In the genomic region with DNA sequence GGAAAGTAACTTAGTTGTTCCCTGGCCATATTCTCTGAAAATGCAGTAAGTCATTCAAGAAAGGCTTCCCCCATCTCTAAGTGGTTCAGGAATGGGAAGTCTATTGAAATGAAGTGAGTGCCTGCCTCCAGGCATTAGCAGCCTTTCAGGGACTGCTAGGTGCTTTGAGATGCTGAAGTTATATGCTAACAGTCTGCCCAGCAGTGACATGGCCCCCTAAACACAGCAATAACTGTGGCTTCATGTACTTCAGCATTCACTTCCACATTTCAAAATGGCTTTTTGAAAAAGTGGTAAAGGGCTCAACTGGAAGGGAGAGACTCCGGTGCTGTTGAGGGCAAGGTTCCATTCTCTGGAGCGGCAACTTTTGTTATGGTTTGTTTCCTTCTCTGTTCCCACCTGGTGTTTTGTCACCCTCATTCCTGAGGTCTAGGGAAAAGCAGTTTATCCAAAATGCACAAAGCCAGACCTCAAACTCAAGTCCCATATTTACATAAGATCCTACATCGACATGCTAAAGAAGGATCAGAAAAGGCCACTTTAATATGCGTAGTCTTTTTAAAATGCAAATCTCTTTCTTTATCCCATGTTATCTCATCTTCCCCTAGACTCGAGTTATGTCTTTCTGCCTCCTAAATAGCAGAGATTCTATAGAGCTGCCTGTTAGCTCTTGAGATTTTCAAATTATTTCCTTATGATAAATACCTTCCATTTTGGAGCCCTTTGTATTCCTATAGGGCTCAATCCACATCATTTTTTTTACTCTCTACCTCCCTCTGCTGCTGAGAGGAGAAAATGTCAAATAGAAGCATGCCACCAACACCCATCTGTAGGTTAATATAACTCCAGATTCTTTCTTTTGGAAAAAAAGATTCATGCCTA, we compare ENCODE assay signal across 8 cellular contexts. TPM values are rescaled to one million over a fixed set of nuclear protein-coding genes. Genes with fewer than 3 reads are reported as not detected.
DNase-seq lines count a peak whose midpoint lies in the region; ATAC-seq and TF ChIP-seq lines count a peak whose summit lies in the region.

No MANE protein-coding gene starts in this region.

- peaks cover 0 to 21% (median 0%) of the 10 kb centered on the region in 6 donors for H3K4me1 ChIP-seq in spleen

- no peaks in the 10 kb centered on the region for H3K9me3 Mint-ChIP-seq in activated T-helper 17 cell treated with anti-CD3 and anti-CD28 coated beads, Interleukin-2, amount 50 U/mL, for 72 hours

- intact Hi-C loops in left cardiac atrium (cut with DNase I) = loop anchor here in 1 of 2 donors (5.0 kb wide), 1 partner anchor 116 kb away; no protein-coding TSS in a partner anchor
- intact Hi-C loops in spleen (cut with DNase I; ENCODE audit: low total_unique reads) = loop anchor here (10.0 kb wide), 1 partner anchor 74 kb away; the partner anchor contains the start of gene LRRC8B

- no peaks in the 10 kb centered on the region for H3K9me3 ChIP-seq in spleen

- H3K36me3 ChIP-seq in H7 (replicated peaks; ENCODE audit: control insufficient read depth, insufficient read depth, low read length) (no peaks in the 10 kb centered on the region), spleen (no peaks in the 10 kb centered on the region)

- H3K4me1 Mint-ChIP-seq in activated T-helper 17 cell treated with anti-CD3 and anti-CD28 coated beads, Interleukin-2, amount 50 U/mL, for 72 hours = peaks cover 58% of the 10 kb centered on the region

- no peaks in the 10 kb centered on the region for H3K27me3 Mint-ChIP-seq in activated T-helper 17 cell treated with anti-CD3 and anti-CD28 coated beads, Interleukin-2, amount 50 U/mL, for 72 hours

- TF ChIP-seq POLR2A in spleen (IDR thresholded peaks at IDR 0.05) = no peak

- WGBS in spleen, 5 donors = 76 to 80% (median 77%) methylated on average over 5 of the region's 5 CpGs

- DNase-seq in COR-L47 (lab: John Stamatoyannopoulos, UW) = peak; percentile 14
- peak; percentile 29 for DNase-seq in H7
- DNase-seq in NCI-H2171 (lab: John Stamatoyannopoulos, UW) = peak; percentile 12
- no peak for DNase-seq in left cardiac atrium
- DNase-seq in spleen = no peak
- no peak for DNase-seq in stimulated activated CD4-positive, alpha-beta T cell treated with anti-CD3 and anti-CD28 coated beads, Interleukin-4, amount 100 ng/mL, for 4 hours

- peak overlapping the region; percentile 98 for H3K27ac Mint-ChIP-seq in activated T-helper 17 cell treated with anti-CD3 and anti-CD28 coated beads, Interleukin-2, amount 50 U/mL, for 72 hours

- peaks cover 60% of the 10 kb centered on the region for H3K36me3 Mint-ChIP-seq in activated T-helper 17 cell treated with anti-CD3 and anti-CD28 coated beads, Interleukin-2, amount 50 U/mL, for 72 hours (ENCODE audit: low read depth)

- no peak overlapping the region for H3K27ac ChIP-seq in spleen

- ATAC-seq in activated T-helper 17 cell treated with anti-CD3 and anti-CD28 coated beads, Interleukin-2, amount 50 U/mL, for 72 hours (replicated peaks) = no peak
- ATAC-seq in left cardiac atrium (peak; percentile 38 to 61), HG02870 (IDR thresholded peaks at IDR 0.05; ENCODE audit: unreplicated experiment) (no peak)

- no peak overlapping the region for H3K4me3 ChIP-seq in H7 (ENCODE audit: insufficient read depth, low read depth, low read length)
- no peak overlapping the region for H3K4me3 ChIP-seq in spleen

- peak overlapping the region; percentile 17 for H3K4me3 Mint-ChIP-seq in activated T-helper 17 cell treated with anti-CD3 and anti-CD28 coated beads, Interleukin-2, amount 50 U/mL, for 72 hours

- H3K27me3 ChIP-seq in H7 (ENCODE audit: control insufficient read depth, insufficient read depth, low read length) (no peaks in the 10 kb centered on the region), spleen (replicated peaks in 1 of 7) (no peaks in the 10 kb centered on the region)

- TF ChIP-seq CTCF in spleen (IDR thresholded peaks at IDR 0.05 in 8 of 11, conservative IDR thresholded peaks at IDR 0.05 in 3 of 11) = peak; percentile 36 to 79 (median 71)

RNA-seq across cellular contexts. Expression of gene LRRC8C, which starts 34.2 kb away (rescaled TPM):
- 1.2 and 1.3 TPM in 2 replicates for total RNA-seq in H7 (2014; rRNA removed; shearing (Covaris generic))
- total RNA-seq in activated T-helper 17 cell treated with anti-CD3 and anti-CD28 coated beads, Interleukin-2, amount 50 U/mL, for 72 hours = 10 to 100 TPM; 27.7 to 50.4 TPM
- total RNA-seq in left cardiac atrium (10 to 100 TPM in 1 of 2 donors, 1 to 10 TPM in 1; 8.4 to 14.4 TPM), spleen (10 to 100 TPM; 16.0 to 33.0 (median 27.8) TPM)
- polyA plus RNA-seq in spleen = 1 to 10 TPM; 3.7 to 3.9 (median 3.7) TPM

Comparison
In these comparisons a context has a peak if more than half of its experiments do, and no peak if none do; other contexts are left out.
1. DNase-seq: peak in COR-L47 (single experiment), H7 (single experiment) and NCI-H2171 (single experiment); none in left cardiac atrium (single experiment), spleen (single experiment) and stimulated activated CD4-positive, alpha-beta T cell treated with anti-CD3 and anti-CD28 coated beads, Interleukin-4, amount 100 ng/mL, for 4 hours (0 of 2).
2. ATAC-seq: peak in left cardiac atrium (2 of 2); none in activated T-helper 17 cell treated with anti-CD3 and anti-CD28 coated beads, Interleukin-2, amount 50 U/mL, for 72 hours (single experiment) and HG02870 (single experiment).